1 cellular context compared by ENCODE assay signal in the genomic region with DNA sequence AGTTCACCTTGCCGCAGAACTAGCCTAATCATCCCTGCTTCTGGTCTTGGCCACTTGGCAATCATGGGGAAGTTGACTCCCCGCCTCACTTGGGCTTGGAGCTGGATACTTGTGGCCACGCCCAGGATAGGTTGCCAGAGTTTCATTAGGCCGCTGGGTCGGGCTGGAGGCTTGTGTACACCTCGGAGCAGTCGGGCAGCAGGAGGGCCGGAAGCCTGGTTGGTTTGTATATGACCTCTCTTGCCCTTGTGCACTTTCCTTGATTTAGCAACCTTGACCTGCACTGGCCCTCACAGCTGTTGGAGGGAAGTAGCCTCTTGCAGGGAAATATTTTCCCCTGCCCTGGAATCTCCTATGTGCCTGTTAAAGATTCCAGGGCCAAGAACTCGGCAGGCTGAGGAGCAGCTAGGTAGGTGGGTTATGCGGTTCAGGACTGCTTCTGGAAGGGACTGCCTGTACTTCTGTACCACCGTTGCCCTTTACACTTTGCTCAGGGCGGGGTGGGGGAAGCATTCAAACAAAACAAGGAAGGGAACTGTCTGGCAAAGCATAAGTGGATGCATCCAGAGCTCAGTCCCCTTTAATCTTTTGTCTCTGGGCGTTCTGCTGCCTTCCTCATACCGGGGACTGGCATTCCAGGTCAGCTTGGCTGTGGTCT.
TF ChIP-seq lines count a peak whose summit lies in the region.

No MANE protein-coding gene starts in this region.

TF ChIP-seq in A549, 52 proteins besides CTCF, POLR2A, EP300 and RAD21:
- TF ChIP-seq, protein P1, sequence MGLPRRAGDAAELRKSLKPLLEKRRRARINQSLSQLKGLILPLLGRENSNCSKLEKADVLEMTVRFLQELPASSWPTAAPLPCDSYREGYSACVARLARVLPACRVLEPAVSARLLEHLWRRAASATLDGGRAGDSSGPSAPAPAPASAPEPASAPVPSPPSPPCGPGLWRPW (IDR thresholded peaks at IDR 0.05), result no peak
- peak; percentile 76; the same call in 1 of the 2 replicates for TF ChIP-seq POLR2AphosphoS2 (conservative IDR thresholded peaks at IDR 0.05; ENCODE audit: low read length)
TF ChIP-seq in A549: peak in this region for 1.
